Comparison of ENCODE assay signal across 20 cellular contexts in the genomic region with DNA sequence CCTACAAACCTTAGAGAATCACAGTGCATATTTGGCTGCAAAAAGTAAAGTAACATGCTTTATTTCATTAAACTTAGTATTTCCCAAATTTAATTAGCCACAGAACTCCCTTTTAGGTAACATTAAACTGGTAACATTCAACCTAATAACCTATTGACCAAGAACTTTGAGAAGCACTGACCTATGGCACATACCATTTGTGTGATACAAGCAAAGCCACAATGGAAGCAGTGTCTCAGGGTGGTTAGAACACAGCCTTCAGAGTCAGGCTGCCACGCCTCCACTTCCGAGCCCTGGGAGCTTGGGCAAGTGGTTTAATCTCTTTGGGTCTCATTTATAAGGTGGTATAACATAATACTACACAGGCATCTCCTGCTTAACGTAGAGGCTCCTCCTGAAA.
DNase-seq lines count a peak whose midpoint lies in the region; ATAC-seq, FAIRE-seq and TF ChIP-seq lines count a peak whose summit lies in the region.
"Had no signal": no experiment of that assay in that cellular context is flagged by ENCODE, and none has a peak within 500 bp of the region (broad histone marks: within the 10 kb centered on the region; RNA-seq: fewer than 3 reads in every experiment).

No MANE protein-coding gene starts in this region.

- DNase-seq in Daoy (ENCODE audit: low read depth) (peak; percentile 42), M059J (ENCODE audit: low read depth) (peak; percentile 7), K562 (ENCODE audit: extremely low read depth in 1 of 4, low spot score in 3 of 4) (no peak), kidney tubule cell (ENCODE audit: low spot score) (peak; percentile 67), OCI-M1 (lab: John Stamatoyannopoulos, UW) (no peak)
- no peak for DNase-seq in activated CD4-positive, CD25-positive, alpha-beta regulatory T cell treated with anti-CD3 and anti-CD28 coated beads, Interleukin-2, amount 50 U/mL, for 72 hours
- no peak for DNase-seq in stimulated activated CD4-positive, alpha-beta T cell treated with anti-CD3 and anti-CD28 coated beads, Interleukin-15, amount 100 ng/mL, for 24 hours
- DNase-seq: CD4-positive, CD25-positive, alpha-beta regulatory T cell; DMS79 treated with DMSO at 0.1 percent for 48 hours; GF-D8; HFFc6; Kasumi-1; NCI-H1436; NCI-H2081 treated with DMSO at 0.1 percent for 48 hours; NCI-H524 had no signal

- no peak overlapping the region for H3K27ac ChIP-seq in K562 (ENCODE audit: extremely low read depth, low read depth, low read length)
- H3K27ac ChIP-seq: HL-60, SJSA1 had no signal

- BruUV-seq in K562 (replicated peaks; lab: Mats Ljungman, UMichigan): no TSS peak

- no peak overlapping the region for H3K4me2 ChIP-seq in K562 (ENCODE audit: insufficient read depth, low read length)

- intact Hi-C loops in K562 (cut with micrococcal nuclease): no loop called here

- TF ChIP-seq EP300 in K562 (IDR thresholded peaks at IDR 0.05; ENCODE audit: low read length): no peak

- no peaks in the 10 kb centered on the region for H3K4me1 ChIP-seq in K562 (replicated peaks in 1 of 2; ENCODE audit: control insufficient read depth in 2 of 2, insufficient read depth in 2 of 2, low read length in 2 of 2)
- H3K4me1 ChIP-seq: SJSA1 had no signal

- WGBS in K562 (ENCODE audit: insufficient coverage, low coverage, missing lambda C conversion rate): 8% methylated on average over 3 of the region's 3 CpGs

- H3K9ac ChIP-seq in K562 (ENCODE audit: insufficient read depth in 1 of 2, low read depth in 2 of 2, low read length in 2 of 2): no peak overlapping the region

- no peak for FAIRE-seq in K562 (lab: Jason Lieb, UNC)
- FAIRE-seq: D721Med, H1 had no signal

- H3K79me2 ChIP-seq in K562 (ENCODE audit: control insufficient read depth, insufficient read depth, low read length): no peaks in the 10 kb centered on the region

- in situ Hi-C loops in K562 (cut with MboI): loop anchor here (25.0 kb wide), 1 partner anchor 1634 kb away; a partner anchor contains a TSS

- CTCF ChIA-PET in K562 (lab: Yijun Ruan, JAX; ENCODE audit: low intra/inter-chr PET ratio): no interaction called here

- TF ChIP-seq POLR2A in K562 (conservative IDR thresholded peaks at IDR 0.05): no peak

- H3K36me3 ChIP-seq in K562 (ENCODE audit: control insufficient read depth, insufficient read depth, low read length): no peaks in the 10 kb centered on the region
- H3K36me3 ChIP-seq: SJSA1 had no signal

- no peak for TF ChIP-seq CTCF in K562 (IDR thresholded peaks at IDR 0.05 in 2 of 3, conservative IDR thresholded peaks at IDR 0.05 in 1 of 3; ENCODE audit: insufficient read depth in 2 of 3, low read depth in 1 of 3, low read length in 3 of 3)

- H3K4me3 ChIP-seq in K562: no peak overlapping the region
- H3K4me3 ChIP-seq: SJSA1 had no signal

- peaks cover 0 to 4% of the 10 kb centered on the region in 2 experiments; a peak in 3 of 5 replicates for H3K27me3 ChIP-seq in K562 (ENCODE audit: control insufficient read depth in 2 of 2, insufficient read depth in 2 of 2, low read length in 2 of 2)

- no peaks in the 10 kb centered on the region for H3K9me1 ChIP-seq in K562 (ENCODE audit: control insufficient read depth, insufficient read depth, low read length)

- no peaks in the 10 kb centered on the region for H4K20me1 ChIP-seq in K562 (replicated peaks; ENCODE audit: control insufficient read depth, insufficient read depth, low read length)

- TF ChIP-seq RAD21 in K562 (CRISPR knock-in tag; conservative IDR thresholded peaks at IDR 0.05 in 1 of 2, IDR thresholded peaks at IDR 0.05 in 1 of 2): no peak

- H3K9me3 ChIP-seq in K562 (replicated peaks; ENCODE audit: control insufficient read depth, insufficient read depth, low read depth, low read length): no peaks in the 10 kb centered on the region
- H3K9me3 ChIP-seq: SJSA1 had no signal

- H2AFZ ChIP-seq in K562 (ENCODE audit: low read depth, low read length): no peak overlapping the region

- POLR2A ChIA-PET in K562 (lab: Yijun Ruan, JAX): interaction anchor here (0.6 kb wide), 2 partner anchors 22 to 38 kb away, joined by 3 read pairs; no protein-coding TSS in a partner anchor

- ATAC-seq in K562 (peak; percentile 49; the same call in 2 of the 3 replicates), GM21526 (IDR thresholded peaks at IDR 0.05; ENCODE audit: low FRiP score, unreplicated experiment) (no peak)

TF ChIP-seq in K562, 482 proteins besides CTCF, POLR2A, EP300 and RAD21:
- no peak for TF ChIP-seq ZNF764 (CRISPR knock-in tag; IDR thresholded peaks at IDR 0.05; ENCODE audit: low read depth)
- TF ChIP-seq ZNF584 (CRISPR knock-in tag; IDR thresholded peaks at IDR 0.05; ENCODE audit: low read depth): no peak
- TF ChIP-seq CBX8 (IDR thresholded peaks at IDR 0.05; ENCODE audit: borderline replicate concordance, extremely low read depth, low read depth, low read length, poor library complexity, severe bottlenecking): no peak
- TF ChIP-seq GATAD2B (IDR thresholded peaks at IDR 0.05; ENCODE audit: borderline replicate concordance): no peak
- TF ChIP-seq KHSRP (IDR thresholded peaks at IDR 0.05): no peak

Comparison
In these comparisons a context has a peak if more than half of its experiments do, and no peak if none do; other contexts are left out.
1. DNase-seq: peak in Daoy (single experiment), M059J (single experiment) and kidney tubule cell (single experiment); none in K562 (0 of 4), activated CD4-positive, CD25-positive, alpha-beta regulatory T cell treated with anti-CD3 and anti-CD28 coated beads, Interleukin-2, amount 50 U/mL, for 72 hours (single experiment), stimulated activated CD4-positive, alpha-beta T cell treated with anti-CD3 and anti-CD28 coated beads, Interleukin-15, amount 100 ng/mL, for 24 hours (single experiment) and OCI-M1 (single experiment).